Comparison of ENCODE assay signal across 36 cellular contexts in genomic region chr12:106595268-106595667, GRCh38. TPM values are rescaled to one million over a fixed set of nuclear protein-coding genes. Genes with fewer than 3 reads are reported as not detected.
DNase-seq lines count a peak whose midpoint lies in the region; ATAC-seq and TF ChIP-seq lines count a peak whose summit lies in the region.
"Had no signal": no experiment of that assay in that cellular context is flagged by ENCODE, and none has a peak within 500 bp of the region (broad histone marks: within the 10 kb centered on the region; RNA-seq: fewer than 3 reads in every experiment).

No MANE protein-coding gene starts in this region.

- intact Hi-C loops in esophagus muscularis mucosa (cut with DNase I): no loop called here
- intact Hi-C loops in thyroid gland (cut with DNase I): no loop called here

- no peaks in the 10 kb centered on the region for H3K36me3 ChIP-seq in HEK293 (ENCODE audit: control insufficient read depth in 2 of 2, insufficient read depth in 1 of 2, low read length in 2 of 2)
- no peaks in the 10 kb centered on the region for H3K36me3 ChIP-seq in esophagus muscularis mucosa
- H3K36me3 ChIP-seq in thyroid gland: no peaks in the 10 kb centered on the region
- H3K36me3 ChIP-seq: BE2C; BLaER1; BLaER1 treated with 17β-estradiol and CSF1 and Interleukin-3, amounts not matched to agents 10 nM and 100 nM had no signal

- no peaks in the 10 kb centered on the region for H3K9me3 Mint-ChIP-seq in stimulated activated naive B cell treated with anti-CD40 and anti-IgM and Interleukin-4, amounts not matched to agents 10 μg/mL and 1 μg/mL and 100 μg/mL, for 72 hours
- H3K9me3 Mint-ChIP-seq: CD4-positive, alpha-beta T cell; CD8-positive, alpha-beta memory T cell; CD8-positive, alpha-beta T cell had no signal

- CTCF ChIA-PET in HEK293 (lab: Yijun Ruan, JAX): interaction anchor here (0.6 kb wide), 1 partner anchor 31 kb away, joined by 3 read pairs; no protein-coding TSS in a partner anchor

- 100% methylated on average over 3 of the region's 3 CpGs for WGBS in esophagus muscularis mucosa
- 92 to 97% methylated on average over 3 of the region's 3 CpGs for WGBS in thyroid gland, 2 donors

- POLR2A ChIA-PET in HEK293 (lab: Yijun Ruan, JAX): no interaction called here

- H3K4me3 ChIP-seq in HEK293 (ENCODE audit: low read depth, low read length) (no peak overlapping the region), esophagus muscularis mucosa (no peak overlapping the region), thyroid gland (replicated peaks in 1 of 3) (no peak overlapping the region)
- H3K4me3 ChIP-seq: A549; BLaER1; BLaER1 treated with 17β-estradiol and CSF1 and Interleukin-3, amounts not matched to agents 10 nM and 100 nM had no signal

- H3K9me3 ChIP-seq in HEK293 (ENCODE audit: control insufficient read depth, insufficient read depth, low read depth, low read length) (no peaks in the 10 kb centered on the region), T-helper 17 cell (ENCODE audit: control insufficient read depth, low read length, poor library complexity, severe bottlenecking) (no peaks in the 10 kb centered on the region), esophagus muscularis mucosa (no peaks in the 10 kb centered on the region), thyroid gland (no peaks in the 10 kb centered on the region)
- H3K9me3 ChIP-seq: A549; BE2C; BLaER1; BLaER1 treated with 17β-estradiol and CSF1 and Interleukin-3, amounts not matched to agents 10 nM and 100 nM; Caco-2 had no signal

- no peak overlapping the region for H3K27ac ChIP-seq in HEK293 (ENCODE audit: extremely low read depth, low read depth, low read length)
- no peak overlapping the region for H3K27ac ChIP-seq in esophagus muscularis mucosa (replicated peaks in 1 of 4)
- H3K27ac ChIP-seq in thyroid gland: no peak overlapping the region
- H3K27ac ChIP-seq: 22Rv1; A549; BLaER1; BLaER1 treated with 17β-estradiol and CSF1 and Interleukin-3, amounts not matched to agents 10 nM and 100 nM; C4-2B had no signal

- peaks cover 3% of the 10 kb centered on the region for H3K36me3 Mint-ChIP-seq in T-helper 17 cell (ENCODE audit: low read depth)
- no peaks in the 10 kb centered on the region for H3K36me3 Mint-ChIP-seq in stimulated activated naive B cell treated with anti-CD40 and anti-IgM and Interleukin-4, amounts not matched to agents 10 μg/mL and 1 μg/mL and 100 μg/mL, for 72 hours
- H3K36me3 Mint-ChIP-seq: CD14-positive monocyte; CD4-positive, alpha-beta memory T cell; CD4-positive, CD25-positive, alpha-beta regulatory T cell; CD8-positive, alpha-beta memory T cell; CD8-positive, alpha-beta T cell had no signal

- TF ChIP-seq EP300 in esophagus muscularis mucosa (IDR thresholded peaks at IDR 0.05): no peak

- H3K27me3 Mint-ChIP-seq in T-helper 17 cell: peaks cover 78% of the 10 kb centered on the region
- peaks cover 61 to 84% of the 10 kb centered on the region in 2 donors for H3K27me3 Mint-ChIP-seq in stimulated activated naive B cell treated with anti-CD40 and anti-IgM and Interleukin-4, amounts not matched to agents 10 μg/mL and 1 μg/mL and 100 μg/mL, for 72 hours

- no peak for DNase-seq in T-helper 17 cell
- DNase-seq in esophagus muscularis mucosa (ENCODE audit: extremely low spot score): peak; percentile 66
- no peak for DNase-seq in stimulated activated naive B cell treated with anti-CD40 and anti-IgM and Interleukin-4, amounts not matched to agents 10 μg/mL and 1 μg/mL and 100 μg/mL, for 72 hours
- no peak for DNase-seq in thyroid gland
- DNase-seq: 8988T; ACHN; AML-193; BE2C; C1 segment of cervical spinal cord; Caco-2; Calu3; CD4-positive, alpha-beta memory T cell; CD4-positive, alpha-beta T cell; CD4-positive, CD25-positive, alpha-beta regulatory T cell; CD8-positive, alpha-beta memory T cell; CD8-positive, alpha-beta T cell; COR-L47; DMS 273 treated with DMSO at 0.1 percent for 48 hours; DMS153; DMS53; DMS79; DMS79 treated with DMSO at 0.1 percent for 48 hours; DND-41; EL had no signal

- no peaks in the 10 kb centered on the region for H3K4me1 ChIP-seq in HEK293 (ENCODE audit: control insufficient read depth, insufficient read depth, low read length)
- H3K4me1 ChIP-seq in esophagus muscularis mucosa: no peaks in the 10 kb centered on the region
- no peaks in the 10 kb centered on the region for H3K4me1 ChIP-seq in thyroid gland
- H3K4me1 ChIP-seq: A549, BE2C, Caco-2 had no signal

- no peaks in the 10 kb centered on the region for H3K4me1 Mint-ChIP-seq in T-helper 17 cell
- H3K4me1 Mint-ChIP-seq in stimulated activated naive B cell treated with anti-CD40 and anti-IgM and Interleukin-4, amounts not matched to agents 10 μg/mL and 1 μg/mL and 100 μg/mL, for 72 hours: no peaks in the 10 kb centered on the region
- H3K4me1 Mint-ChIP-seq: B cell, CD14-positive monocyte had no signal

- H3K4me3 Mint-ChIP-seq in T-helper 17 cell: no peak overlapping the region
- no peak overlapping the region for H3K4me3 Mint-ChIP-seq in stimulated activated naive B cell treated with anti-CD40 and anti-IgM and Interleukin-4, amounts not matched to agents 10 μg/mL and 1 μg/mL and 100 μg/mL, for 72 hours
- H3K4me3 Mint-ChIP-seq: B cell; CD4-positive, alpha-beta T cell; CD8-positive, alpha-beta memory T cell; CD8-positive, alpha-beta T cell had no signal

- H3K27me3 ChIP-seq in esophagus muscularis mucosa (peaks cover 0 to 53% (median 0%) of the 10 kb centered on the region in 4 donors), thyroid gland (no peaks in the 10 kb centered on the region)

- TF ChIP-seq CTCF in HEK293 (tag by site-specific recombination; IDR thresholded peaks at IDR 0.05) (no peak), esophagus muscularis mucosa (IDR thresholded peaks at IDR 0.05) (no peak), thyroid gland (IDR thresholded peaks at IDR 0.05) (no peak)

- ATAC-seq in T-helper 17 cell (no peak), HG03571 (IDR thresholded peaks at IDR 0.05; ENCODE audit: unreplicated experiment) (no peak)
- ATAC-seq in stimulated activated naive B cell treated with anti-CD40 and anti-IgM and Interleukin-4, amounts not matched to agents 10 μg/mL and 1 μg/mL and 100 μg/mL, for 72 hours (replicated peaks): no peak
- ATAC-seq: A549; CD8-positive, alpha-beta T cell had no signal

- peak overlapping the region; percentile 3 for H3K27ac Mint-ChIP-seq in T-helper 17 cell
- H3K27ac Mint-ChIP-seq in stimulated activated naive B cell treated with anti-CD40 and anti-IgM and Interleukin-4, amounts not matched to agents 10 μg/mL and 1 μg/mL and 100 μg/mL, for 72 hours: no peak overlapping the region
- H3K27ac Mint-ChIP-seq: B cell; CD14-positive monocyte; CD4-positive, alpha-beta memory T cell; CD4-positive, alpha-beta T cell; CD8-positive, alpha-beta memory T cell; CD8-positive, alpha-beta T cell had no signal

- TF ChIP-seq POLR2A in esophagus muscularis mucosa (IDR thresholded peaks at IDR 0.05; ENCODE audit: low read depth) (no peak), thyroid gland (IDR thresholded peaks at IDR 0.05) (no peak)

TF ChIP-seq in HEK293, 187 proteins besides CTCF, POLR2A, EP300 and RAD21:
- TF ChIP-seq ZFHX2 (tag by site-specific recombination; conservative IDR thresholded peaks at IDR 0.05) (peak; percentile 69), ZNF510 (tag by site-specific recombination; IDR thresholded peaks at IDR 0.05; ENCODE audit: insufficient replicate concordance) (no peak), EGR2 (tag by site-specific recombination; IDR thresholded peaks at IDR 0.05; ENCODE audit: low read depth) (peak; percentile 81)

RNA-seq across cellular contexts. Expression of gene RFX4, which starts 12.5 kb away (rescaled TPM):
- total RNA-seq in T-helper 17 cell (not detected), esophagus muscularis mucosa (not detected), thyroid gland (under 1 TPM in 2 of 4 donors, not detected in 2; 0.27 to 0.45 TPM)
- total RNA-seq: A172; A673; B cell; Caco-2; Calu3; CD4-positive, alpha-beta memory T cell; CD4-positive, alpha-beta T cell; CD4-positive, CD25-positive, alpha-beta regulatory T cell; CD8-positive, alpha-beta memory T cell; CD8-positive, alpha-beta T cell; Daoy had no signal
